In genomic region chrX:57821703-57822375, GRCh38 we compare ENCODE assay signal across 8 cellular contexts.
DNase-seq lines count a peak whose midpoint lies in the region; ATAC-seq and TF ChIP-seq lines count a peak whose summit lies in the region.

No MANE protein-coding gene starts in this region.

- H3K27ac Mint-ChIP-seq in activated naive CD4-positive, alpha-beta T cell treated with anti-CD3 and anti-CD28 coated beads for 36 hours = no peak overlapping the region
- H3K27ac Mint-ChIP-seq in T-helper 2 cell treated with Interferon-gamma antibody and Interleukin-4, amounts not matched to agents 5 μg/mL and 100 μg/mL, for 36 hours = no peak overlapping the region

- H3K9me3 Mint-ChIP-seq in activated naive CD4-positive, alpha-beta T cell treated with anti-CD3 and anti-CD28 coated beads for 36 hours = no peaks in the 10 kb centered on the region
- no peaks in the 10 kb centered on the region for H3K9me3 Mint-ChIP-seq in T-helper 2 cell treated with Interferon-gamma antibody and Interleukin-4, amounts not matched to agents 5 μg/mL and 100 μg/mL, for 36 hours

- POLR2A ChIA-PET in HEK293T (lab: Yijun Ruan, JAX) = no interaction called here

- no peaks in the 10 kb centered on the region for H3K36me3 Mint-ChIP-seq in activated naive CD4-positive, alpha-beta T cell treated with anti-CD3 and anti-CD28 coated beads for 36 hours (ENCODE audit: low read depth)
- H3K36me3 Mint-ChIP-seq in T-helper 2 cell treated with Interferon-gamma antibody and Interleukin-4, amounts not matched to agents 5 μg/mL and 100 μg/mL, for 36 hours (ENCODE audit: low read depth) = no peaks in the 10 kb centered on the region

- ATAC-seq in GM19467 (IDR thresholded peaks at IDR 0.05; ENCODE audit: unreplicated experiment) = no peak

- H3K9ac ChIP-seq in mucosa of rectum (ENCODE audit: low read depth in 1 of 2, low read length in 2 of 2) = no peak overlapping the region

- no peaks in the 10 kb centered on the region for H3K36me3 ChIP-seq in mucosa of rectum (ENCODE audit: control insufficient read depth in 2 of 2, insufficient read depth in 2 of 2, low read length in 2 of 2)

- peak; percentile 43 for DNase-seq in activated naive CD4-positive, alpha-beta T cell treated with anti-CD3 and anti-CD28 coated beads for 36 hours
- no peak for DNase-seq in activated naive CD4-positive, alpha-beta T cell treated with Interleukin-2 at 50 U/mL for 16 hours
- DNase-seq in HEK293T (ENCODE audit: extremely low spot score) (peak; percentile 34), NCI-H1694 (lab: John Stamatoyannopoulos, UW) (peak; percentile 60), epidermal melanocyte (ENCODE audit: insufficient read length, low spot score) (peak; percentile 32)
- DNase-seq in T-helper 2 cell treated with Interferon-gamma antibody and Interleukin-4, amounts not matched to agents 5 μg/mL and 100 μg/mL, for 36 hours (ENCODE audit: low spot score) = peak; percentile 7

- no peaks in the 10 kb centered on the region for H3K27me3 Mint-ChIP-seq in activated naive CD4-positive, alpha-beta T cell treated with anti-CD3 and anti-CD28 coated beads for 36 hours (ENCODE audit: low read depth)
- no peaks in the 10 kb centered on the region for H3K27me3 Mint-ChIP-seq in T-helper 2 cell treated with Interferon-gamma antibody and Interleukin-4, amounts not matched to agents 5 μg/mL and 100 μg/mL, for 36 hours (ENCODE audit: low read depth)

- CTCF ChIA-PET in activated naive CD4-positive, alpha-beta T cell treated with anti-CD3 and anti-CD28 coated beads for 36 hours (lab: Charles Lee) = interaction anchor here (0.5 to 1.1 kb wide), 2 partner anchors 206 to 247 kb away, joined by 3 to 5 read pairs; no protein-coding TSS in a partner anchor
- CTCF ChIA-PET in HEK293T (lab: Yijun Ruan, JAX) = interaction anchor here (1.0 kb wide), 1 partner anchor 105 kb away, joined by 11 read pairs; no protein-coding TSS in a partner anchor

- no peak overlapping the region for H3K27ac ChIP-seq in mucosa of rectum (ENCODE audit: low read depth in 2 of 2, low read length in 2 of 2)

- peak overlapping the region; percentile 20 to 22 for H3K4me3 ChIP-seq in mucosa of rectum (ENCODE audit: low read length in 2 of 2)

- H3K4me1 Mint-ChIP-seq in activated naive CD4-positive, alpha-beta T cell treated with anti-CD3 and anti-CD28 coated beads for 36 hours (ENCODE audit: low read depth) = no peaks in the 10 kb centered on the region
- peaks cover 2% of the 10 kb centered on the region for H3K4me1 Mint-ChIP-seq in T-helper 2 cell treated with Interferon-gamma antibody and Interleukin-4, amounts not matched to agents 5 μg/mL and 100 μg/mL, for 36 hours (ENCODE audit: low read depth)

- no peaks in the 10 kb centered on the region for H3K4me1 ChIP-seq in mucosa of rectum (ENCODE audit: control insufficient read depth in 2 of 2, insufficient read depth in 2 of 2, low read length in 2 of 2)

- peaks cover 0 to 3% of the 10 kb centered on the region in 2 donors for H3K27me3 ChIP-seq in mucosa of rectum (ENCODE audit: control insufficient read depth in 2 of 2, insufficient read depth in 2 of 2, low read length in 2 of 2)

- no peak overlapping the region for H3K4me3 Mint-ChIP-seq in activated naive CD4-positive, alpha-beta T cell treated with anti-CD3 and anti-CD28 coated beads for 36 hours
- no peak overlapping the region for H3K4me3 Mint-ChIP-seq in T-helper 2 cell treated with Interferon-gamma antibody and Interleukin-4, amounts not matched to agents 5 μg/mL and 100 μg/mL, for 36 hours

- no peaks in the 10 kb centered on the region for H3K9me3 ChIP-seq in mucosa of rectum (ENCODE audit: control insufficient read depth in 2 of 2, low read length in 2 of 2)

- intact Hi-C loops in activated naive CD4-positive, alpha-beta T cell treated with anti-CD3 and anti-CD28 coated beads for 36 hours (cut with micrococcal nuclease) = loop anchor here (1.0 to 10.0 kb wide), 5 partner anchors 97 to 303 kb away; no protein-coding TSS in a partner anchor

TF ChIP-seq in HEK293T, 16 proteins besides CTCF, POLR2A, EP300 and RAD21:
- TF ChIP-seq FOXM1 (IDR thresholded peaks at IDR 0.05; ENCODE audit: borderline replicate concordance) (no peak), L3MBTL2 (conservative IDR thresholded peaks at IDR 0.05) (no peak), FOXA1 (IDR thresholded peaks at IDR 0.05) (no peak), FOXK2 (IDR thresholded peaks at IDR 0.05) (no peak), CTBP1 (IDR thresholded peaks at IDR 0.05; ENCODE audit: borderline replicate concordance) (no peak), BHLHE40 (IDR thresholded peaks at IDR 0.05; ENCODE audit: borderline replicate concordance) (no peak)
